In the genomic region with DNA sequence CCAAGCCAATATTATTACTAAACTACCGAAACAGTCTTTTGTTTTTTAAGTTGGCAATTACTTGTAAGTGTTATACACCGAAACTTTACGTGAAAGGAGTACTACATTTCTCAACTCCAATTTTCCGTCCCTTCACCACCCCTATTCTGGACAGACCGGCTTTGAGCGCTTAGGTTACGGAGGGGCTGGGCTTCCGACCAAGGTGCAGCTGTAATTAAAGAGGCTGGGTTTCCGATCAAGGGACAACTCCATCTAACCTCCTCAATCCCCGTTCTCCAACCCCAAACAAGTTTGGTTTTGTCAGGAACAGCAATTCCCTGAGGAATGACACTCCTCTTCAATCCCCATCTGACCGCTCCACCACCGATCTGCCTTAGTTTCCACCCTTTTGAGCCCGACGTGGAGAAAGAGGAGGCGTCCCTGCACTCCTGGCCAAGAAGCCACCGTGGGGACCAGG, we compare ENCODE assay signal across 8 cellular contexts.
DNase-seq lines count a peak whose midpoint lies in the region; FAIRE-seq and TF ChIP-seq lines count a peak whose summit lies in the region.

No MANE protein-coding gene starts in this region.

- H3K27me3 ChIP-seq in NT2/D1 (ENCODE audit: insufficient read depth, insufficient read length) (peaks cover 18% of the 10 kb centered on the region), brain microvascular endothelial cell (replicated peaks) (no peaks in the 10 kb centered on the region), layer of hippocampus (ENCODE audit: control insufficient read depth, insufficient read depth, low read length) (no peaks in the 10 kb centered on the region)

- TF ChIP-seq CTCF in brain microvascular endothelial cell (IDR thresholded peaks at IDR 0.05; ENCODE audit: low read depth, low read length, missing control alignments), result no peak

- no peak for FAIRE-seq in GM19239 (lab: Jason Lieb, UNC)

- H3K9me3 ChIP-seq in NT2/D1 (ENCODE audit: insufficient read depth, low read length), result no peaks in the 10 kb centered on the region

- H3K36me3 ChIP-seq in NT2/D1 (ENCODE audit: insufficient read depth, insufficient read length, low read length) (peaks cover 19% of the 10 kb centered on the region), brain microvascular endothelial cell (replicated peaks) (peaks cover 2% of the 10 kb centered on the region)

- in situ Hi-C loops in brain microvascular endothelial cell (cut with HindIII; ENCODE audit: low pct_ligation_motif_present, low sequenced_read_pairs), result no loop called here

- H3K4me1 ChIP-seq in NT2/D1 (ENCODE audit: insufficient read depth, insufficient read length), result no peaks in the 10 kb centered on the region

- DNase-seq in activated gamma-delta T cell treated with anti-CD3 and anti-CD28 coated beads, Interleukin-2, amount 50 U/mL, for 16 hours (ENCODE audit: low read depth), result peak; percentile 14
- DNase-seq in activated gamma-delta T cell (lab: John Stamatoyannopoulos, UW), result no peak
- DNase-seq in NT2/D1 (ENCODE audit: low read depth, low spot score), result no peak
- DNase-seq in brain microvascular endothelial cell, result no peak
- peak; percentile 2 for DNase-seq in stimulated activated CD8-positive, alpha-beta memory T cell treated with anti-CD3 and anti-CD28 coated beads, Interleukin-4, amount 100 ng/mL, for 24 hours (ENCODE audit: low read depth)
- DNase-seq in GM19239 (ENCODE audit: insufficient read length, low spot score), result no peak
- no peak for DNase-seq in NCI-H1048 (lab: John Stamatoyannopoulos, UW)

- peak overlapping the region; percentile 89 for H3K9ac ChIP-seq in NT2/D1 (ENCODE audit: insufficient read length, low read depth)

- H3K4me3 ChIP-seq in NT2/D1 (ENCODE audit: insufficient read length, low read depth) (peak overlapping the region; percentile 95), brain microvascular endothelial cell (ENCODE audit: low read depth, low read length) (peak overlapping the region; percentile 97)

- H3K27ac ChIP-seq in brain microvascular endothelial cell, result peak overlapping the region; percentile 64
- H3K27ac ChIP-seq in layer of hippocampus (ENCODE audit: low read depth, low read length), result peak overlapping the region; percentile 78

Comparison
In these comparisons a context has a peak if more than half of its experiments do, and no peak if none do; other contexts are left out.
1. DNase-seq: peak in activated gamma-delta T cell treated with anti-CD3 and anti-CD28 coated beads, Interleukin-2, amount 50 U/mL, for 16 hours (single experiment) and stimulated activated CD8-positive, alpha-beta memory T cell treated with anti-CD3 and anti-CD28 coated beads, Interleukin-4, amount 100 ng/mL, for 24 hours (single experiment); none in activated gamma-delta T cell (single experiment), NT2/D1 (single experiment), brain microvascular endothelial cell (single experiment), GM19239 (single experiment) and NCI-H1048 (single experiment).